In the genomic region with DNA sequence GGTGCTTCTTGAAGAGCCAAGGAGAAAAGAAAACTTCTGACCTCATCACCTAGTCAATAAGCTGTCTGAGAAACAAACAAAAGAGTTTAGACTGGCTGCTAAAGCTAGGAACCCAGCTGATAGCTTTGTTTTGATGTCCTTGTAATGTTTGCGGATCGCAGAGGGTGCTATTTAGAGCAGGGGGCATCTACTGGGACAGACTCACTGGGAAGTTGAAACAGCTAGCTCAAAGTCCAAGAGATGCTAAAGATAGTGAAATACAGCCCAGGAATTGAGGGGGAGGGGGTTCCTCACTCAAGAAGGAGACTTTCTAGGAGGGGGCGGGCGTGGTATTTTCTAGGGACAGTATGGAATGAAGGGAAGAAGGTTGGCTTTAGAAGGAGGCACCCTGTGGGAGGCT, we compare ENCODE assay signal across 11 cellular contexts. TPM values are rescaled to one million over a fixed set of nuclear protein-coding genes. Genes with fewer than 3 reads are reported as not detected.
DNase-seq lines count a peak whose midpoint lies in the region; ATAC-seq and TF ChIP-seq lines count a peak whose summit lies in the region.
"Had no signal": no experiment of that assay in that cellular context is flagged by ENCODE, and none has a peak within 500 bp of the region (broad histone marks: within the 10 kb centered on the region; RNA-seq: fewer than 3 reads in every experiment).

No MANE protein-coding gene starts in this region.

- no peaks in the 10 kb centered on the region for H3K9me3 ChIP-seq in HEK293 (ENCODE audit: control insufficient read depth, insufficient read depth, low read depth, low read length)
- H3K9me3 ChIP-seq in right atrium auricular region = no peaks in the 10 kb centered on the region
- H3K9me3 ChIP-seq in gastrocnemius medialis = no peaks in the 10 kb centered on the region

- CTCF ChIA-PET in HEK293 (lab: Yijun Ruan, JAX) = interaction anchor here (0.6 to 0.9 kb wide), 3 partner anchors 39 to 227 kb away, joined by 3 to 4 read pairs (median 3); no protein-coding TSS in a partner anchor

- H3K4me3 ChIP-seq in HEK293 (ENCODE audit: low read depth, low read length) = no peak overlapping the region
- peak overlapping the region in 1 of 2 donors; percentile 1 for H3K4me3 ChIP-seq in right atrium auricular region
- peak overlapping the region; percentile 3 to 54 (median 49) for H3K4me3 ChIP-seq in gastrocnemius medialis

- DNase-seq in NCI-H345 treated with DMSO at 0.1 percent for 48 hours (lab: John Stamatoyannopoulos, UW; ENCODE audit: unreplicated experiment) (peak; percentile 33), right atrium auricular region (ENCODE audit: low spot score) (no peak), gastrocnemius medialis (no peak), NOMO-1 treated with DMSO at 0.1 percent for 48 hours (lab: John Stamatoyannopoulos, UW; ENCODE audit: unreplicated experiment) (no peak)
- DNase-seq: amniotic stem cell, head of caudate nucleus, midbrain had no signal

- ATAC-seq in gastrocnemius medialis (no peak), GM18868 (IDR thresholded peaks at IDR 0.05; ENCODE audit: unreplicated experiment) (no peak), GM19328 (IDR thresholded peaks at IDR 0.05; ENCODE audit: unreplicated experiment) (no peak), HG03095 (IDR thresholded peaks at IDR 0.05; ENCODE audit: unreplicated experiment) (no peak)

- H3K4me1 ChIP-seq in HEK293 (ENCODE audit: control insufficient read depth, insufficient read depth, low read length) (peaks cover 37% of the 10 kb centered on the region), right atrium auricular region (peaks cover 3 to 100% of the 10 kb centered on the region in 2 donors), gastrocnemius medialis (peaks cover 100% of the 10 kb centered on the region in 2 donors)

- H3K27me3 ChIP-seq in right atrium auricular region (no peaks in the 10 kb centered on the region), gastrocnemius medialis (no peaks in the 10 kb centered on the region)

- TF ChIP-seq POLR2A in gastrocnemius medialis (IDR thresholded peaks at IDR 0.05) = no peak

- TF ChIP-seq CTCF in HEK293 (tag by site-specific recombination; IDR thresholded peaks at IDR 0.05) = no peak
- no peak for TF ChIP-seq CTCF in right atrium auricular region (IDR thresholded peaks at IDR 0.05)
- no peak for TF ChIP-seq CTCF in gastrocnemius medialis (IDR thresholded peaks at IDR 0.05 in 4 of 5, conservative IDR thresholded peaks at IDR 0.05 in 1 of 5)

- H3K36me3 ChIP-seq in HEK293 (ENCODE audit: control insufficient read depth in 2 of 2, insufficient read depth in 1 of 2, low read length in 2 of 2) = no peaks in the 10 kb centered on the region
- H3K36me3 ChIP-seq in right atrium auricular region = peaks cover 74% of the 10 kb centered on the region
- peaks cover 0 to 54% of the 10 kb centered on the region in 2 donors for H3K36me3 ChIP-seq in gastrocnemius medialis

- in situ Hi-C loops in gastrocnemius medialis (cut with MboI; ENCODE audit: low sequenced_read_pairs in 4 of 4) = no loop called here

- peak overlapping the region; percentile 21; the same call in 1 of the 2 replicates for H3K27ac ChIP-seq in HEK293 (ENCODE audit: extremely low read depth, low read depth, low read length)
- peak overlapping the region; percentile 88 to 93 for H3K27ac ChIP-seq in right atrium auricular region
- peak overlapping the region; percentile 94 to 99 (median 96) for H3K27ac ChIP-seq in gastrocnemius medialis

- POLR2A ChIA-PET in HEK293 (lab: Yijun Ruan, JAX) = interaction anchor here (0.9 kb wide), 1 partner anchor 18 kb away, joined by 3 read pairs; no protein-coding TSS in a partner anchor

- intact Hi-C loops in gastrocnemius medialis (cut with DNase I; ENCODE audit: low total_unique reads) = no loop called here

TF ChIP-seq in HEK293, 187 proteins besides CTCF, POLR2A, EP300 and RAD21 (continues in another document):
- TF ChIP-seq, protein P1, sequence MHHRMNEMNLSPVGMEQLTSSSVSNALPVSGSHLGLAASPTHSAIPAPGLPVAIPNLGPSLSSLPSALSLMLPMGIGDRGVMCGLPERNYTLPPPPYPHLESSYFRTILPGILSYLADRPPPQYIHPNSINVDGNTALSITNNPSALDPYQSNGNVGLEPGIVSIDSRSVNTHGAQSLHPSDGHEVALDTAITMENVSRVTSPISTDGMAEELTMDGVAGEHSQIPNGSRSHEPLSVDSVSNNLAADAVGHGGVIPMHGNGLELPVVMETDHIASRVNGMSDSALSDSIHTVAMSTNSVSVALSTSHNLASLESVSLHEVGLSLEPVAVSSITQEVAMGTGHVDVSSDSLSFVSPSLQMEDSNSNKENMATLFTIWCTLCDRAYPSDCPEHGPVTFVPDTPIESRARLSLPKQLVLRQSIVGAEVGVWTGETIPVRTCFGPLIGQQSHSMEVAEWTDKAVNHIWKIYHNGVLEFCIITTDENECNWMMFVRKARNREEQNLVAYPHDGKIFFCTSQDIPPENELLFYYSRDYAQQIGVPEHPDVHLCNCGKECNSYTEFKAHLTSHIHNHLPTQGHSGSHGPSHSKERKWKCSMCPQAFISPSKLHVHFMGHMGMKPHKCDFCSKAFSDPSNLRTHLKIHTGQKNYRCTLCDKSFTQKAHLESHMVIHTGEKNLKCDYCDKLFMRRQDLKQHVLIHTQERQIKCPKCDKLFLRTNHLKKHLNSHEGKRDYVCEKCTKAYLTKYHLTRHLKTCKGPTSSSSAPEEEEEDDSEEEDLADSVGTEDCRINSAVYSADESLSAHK (tag by site-specific recombination; IDR thresholded peaks at IDR 0.05) = peak; percentile 59; the same call in 1 of the 2 replicates
- TF ChIP-seq ZFP41 (tag by site-specific recombination; IDR thresholded peaks at IDR 0.05; ENCODE audit: borderline replicate concordance) (no peak), ZNF354C (tag by site-specific recombination; IDR thresholded peaks at IDR 0.05; ENCODE audit: borderline replicate concordance, low read depth) (no peak), SALL2 (tag by site-specific recombination; IDR thresholded peaks at IDR 0.05; ENCODE audit: borderline replicate concordance) (no peak), SP2 (tag by site-specific recombination; IDR thresholded peaks at IDR 0.05) (no peak), ZNF341 (tag by site-specific recombination; IDR thresholded peaks at IDR 0.05; ENCODE audit: low read depth) (no peak), OVOL3 (tag by site-specific recombination; IDR thresholded peaks at IDR 0.05) (no peak), ZNF830 (tag by site-specific recombination; IDR thresholded peaks at IDR 0.05; ENCODE audit: low read depth) (no peak), ZBTB21 (tag by site-specific recombination; IDR thresholded peaks at IDR 0.05) (no peak), ZNF501 (tag by site-specific recombination; IDR thresholded peaks at IDR 0.05) (no peak), ZIC2 (tag by site-specific recombination; IDR thresholded peaks at IDR 0.05) (peak; percentile 83), ZNF677 (tag by site-specific recombination; IDR thresholded peaks at IDR 0.05) (no peak)
- TF ChIP-seq, protein P2, sequence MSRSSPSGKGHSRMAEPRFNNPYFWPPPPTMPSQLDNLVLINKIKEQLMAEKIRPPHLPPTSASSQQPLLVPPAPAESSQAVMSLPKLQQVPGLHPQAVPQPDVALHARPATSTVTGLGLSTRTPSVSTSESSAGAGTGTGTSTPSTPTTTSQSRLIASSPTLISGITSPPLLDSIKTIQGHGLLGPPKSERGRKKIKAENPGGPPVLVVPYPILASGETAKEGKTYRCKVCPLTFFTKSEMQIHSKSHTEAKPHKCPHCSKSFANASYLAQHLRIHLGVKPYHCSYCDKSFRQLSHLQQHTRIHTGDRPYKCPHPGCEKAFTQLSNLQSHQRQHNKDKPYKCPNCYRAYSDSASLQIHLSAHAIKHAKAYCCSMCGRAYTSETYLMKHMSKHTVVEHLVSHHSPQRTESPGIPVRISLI (tag by site-specific recombination; IDR thresholded peaks at IDR 0.05) = no peak
- TF ChIP-seq, protein P3, sequence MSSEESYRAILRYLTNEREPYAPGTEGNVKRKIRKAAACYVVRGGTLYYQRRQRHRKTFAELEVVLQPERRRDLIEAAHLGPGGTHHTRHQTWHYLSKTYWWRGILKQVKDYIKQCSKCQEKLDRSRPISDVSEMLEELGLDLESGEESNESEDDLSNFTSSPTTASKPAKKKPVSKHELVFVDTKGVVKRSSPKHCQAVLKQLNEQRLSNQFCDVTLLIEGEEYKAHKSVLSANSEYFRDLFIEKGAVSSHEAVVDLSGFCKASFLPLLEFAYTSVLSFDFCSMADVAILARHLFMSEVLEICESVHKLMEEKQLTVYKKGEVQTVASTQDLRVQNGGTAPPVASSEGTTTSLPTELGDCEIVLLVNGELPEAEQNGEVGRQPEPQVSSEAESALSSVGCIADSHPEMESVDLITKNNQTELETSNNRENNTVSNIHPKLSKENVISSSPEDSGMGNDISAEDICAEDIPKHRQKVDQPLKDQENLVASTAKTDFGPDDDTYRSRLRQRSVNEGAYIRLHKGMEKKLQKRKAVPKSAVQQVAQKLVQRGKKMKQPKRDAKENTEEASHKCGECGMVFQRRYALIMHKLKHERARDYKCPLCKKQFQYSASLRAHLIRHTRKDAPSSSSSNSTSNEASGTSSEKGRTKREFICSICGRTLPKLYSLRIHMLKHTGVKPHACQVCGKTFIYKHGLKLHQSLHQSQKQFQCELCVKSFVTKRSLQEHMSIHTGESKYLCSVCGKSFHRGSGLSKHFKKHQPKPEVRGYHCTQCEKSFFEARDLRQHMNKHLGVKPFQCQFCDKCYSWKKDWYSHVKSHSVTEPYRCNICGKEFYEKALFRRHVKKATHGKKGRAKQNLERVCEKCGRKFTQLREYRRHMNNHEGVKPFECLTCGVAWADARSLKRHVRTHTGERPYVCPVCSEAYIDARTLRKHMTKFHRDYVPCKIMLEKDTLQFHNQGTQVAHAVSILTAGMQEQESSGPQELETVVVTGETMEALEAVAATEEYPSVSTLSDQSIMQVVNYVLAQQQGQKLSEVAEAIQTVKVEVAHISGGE (tag by site-specific recombination; conservative IDR thresholded peaks at IDR 0.05; ENCODE audit: low read depth) = no peak
- TF ChIP-seq, protein P4, sequence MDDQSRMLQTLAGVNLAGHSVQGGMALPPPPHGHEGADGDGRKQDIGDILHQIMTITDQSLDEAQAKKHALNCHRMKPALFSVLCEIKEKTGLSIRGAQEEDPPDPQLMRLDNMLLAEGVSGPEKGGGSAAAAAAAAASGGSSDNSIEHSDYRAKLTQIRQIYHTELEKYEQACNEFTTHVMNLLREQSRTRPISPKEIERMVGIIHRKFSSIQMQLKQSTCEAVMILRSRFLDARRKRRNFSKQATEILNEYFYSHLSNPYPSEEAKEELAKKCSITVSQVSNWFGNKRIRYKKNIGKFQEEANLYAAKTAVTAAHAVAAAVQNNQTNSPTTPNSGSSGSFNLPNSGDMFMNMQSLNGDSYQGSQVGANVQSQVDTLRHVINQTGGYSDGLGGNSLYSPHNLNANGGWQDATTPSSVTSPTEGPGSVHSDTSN (CRISPR knock-in tag; IDR thresholded peaks at IDR 0.05) = no peak

RNA-seq across cellular contexts. Expression of a gene that starts 18.9 kb away (rescaled TPM):
- 100 to 1,000 TPM in 1 of 2 donors, 10 to 100 TPM in 1; 65.5 to 101 TPM for total RNA-seq in right atrium auricular region
- 100 to 1,000 TPM; 156 to 250 (median 196) TPM for total RNA-seq in gastrocnemius medialis

Comparison
In these comparisons a context has a peak if more than half of its experiments do, and no peak if none do; other contexts are left out.
1. H3K27ac ChIP-seq: peak in every context shown above with its lines; median percentile 96 in gastrocnemius medialis; 90 in right atrium auricular region; 21 in HEK293.